ENCODE assay signal across 29 cellular contexts in genomic region chr3:171563298-171563697, GRCh38.
DNase-seq lines count a peak whose midpoint lies in the region; ATAC-seq and TF ChIP-seq lines count a peak whose summit lies in the region.
"Had no signal": no experiment of that assay in that cellular context is flagged by ENCODE, and none has a peak within 500 bp of the region (broad histone marks: within the 10 kb centered on the region; RNA-seq: fewer than 3 reads in every experiment).

No MANE protein-coding gene starts in this region.

- H3K79me1 ChIP-seq in IMR-90 (ENCODE audit: low read depth in 1 of 2, low read length in 2 of 2) (no peaks in the 10 kb centered on the region), trophoblast cell (ENCODE audit: low read length) (no peaks in the 10 kb centered on the region)

- no peak overlapping the region for H2BK12ac ChIP-seq in trophoblast cell (ENCODE audit: low read length)

- no peak overlapping the region for H3K56ac ChIP-seq in IMR-90 (ENCODE audit: extremely low read depth, insufficient read depth, low read length)

- TF ChIP-seq RAD21 in IMR-90 (IDR thresholded peaks at IDR 0.05; ENCODE audit: low read length) = no peak

- H2BK5ac ChIP-seq in IMR-90 (ENCODE audit: low read depth, low read length, poor library complexity, severe bottlenecking) (no peak overlapping the region), trophoblast cell (ENCODE audit: low read depth, low read length, poor library complexity) (no peak overlapping the region)

- H3K14ac ChIP-seq in IMR-90 (replicated peaks; ENCODE audit: low read depth, low read length) (no peak overlapping the region; the same call in 1 of the 2 replicates), trophoblast cell (ENCODE audit: low read length) (no peak overlapping the region)

- no peak for TF ChIP-seq CTCF in IMR-90 (conservative IDR thresholded peaks at IDR 0.05; ENCODE audit: low read depth, low read length)
- TF ChIP-seq CTCF in epithelial cell of proximal tubule (conservative IDR thresholded peaks at IDR 0.05; ENCODE audit: low read depth, low read length) = peak; percentile 10
- TF ChIP-seq CTCF in vagina (IDR thresholded peaks at IDR 0.05) = no peak

- no peaks in the 10 kb centered on the region for H3K79me2 ChIP-seq in trophoblast cell (ENCODE audit: control insufficient read depth, insufficient read depth, low read length, poor library complexity)

- H3K36me3 ChIP-seq in IMR-90 (ENCODE audit: control insufficient read depth, insufficient read depth, low read length) = no peaks in the 10 kb centered on the region
- no peaks in the 10 kb centered on the region for H3K36me3 ChIP-seq in trophoblast cell (ENCODE audit: control insufficient read depth in 1 of 2, insufficient read depth in 2 of 2, low read length in 2 of 2)
- no peaks in the 10 kb centered on the region for H3K36me3 ChIP-seq in vagina
- H3K36me3 ChIP-seq: BLaER1, spleen had no signal

- H3K4me2 ChIP-seq in IMR-90 (ENCODE audit: low read depth, low read length) (no peak overlapping the region), trophoblast cell (ENCODE audit: low read length) (no peak overlapping the region)
- H3K4me2 ChIP-seq: BLaER1 had no signal

- H3K23ac ChIP-seq in IMR-90 (ENCODE audit: low read depth, low read length) (no peak overlapping the region), trophoblast cell (ENCODE audit: low read length) (no peak overlapping the region)

- H2BK15ac ChIP-seq in IMR-90 (ENCODE audit: low read depth, low read length) = no peak overlapping the region

- H4K8ac ChIP-seq in IMR-90 (ENCODE audit: low read depth in 2 of 2, low read length in 2 of 2) (no peak overlapping the region), trophoblast cell (ENCODE audit: low read depth, low read length) (no peak overlapping the region)

- peak overlapping the region; percentile 18 for H2AK9ac ChIP-seq in IMR-90 (replicated peaks; ENCODE audit: low read depth, low read length, poor library complexity)

- H3K18ac ChIP-seq in IMR-90 (ENCODE audit: low read depth, low read length) = no peak overlapping the region
- H3K18ac ChIP-seq in trophoblast cell (ENCODE audit: low read length) = no peak overlapping the region

- WGBS in IMR-90 (ENCODE audit: extremely low coverage in 2 of 2, insufficient read length in 1 of 2), 2 experiments = no CpG with 5 or more reads among the region's 6 CpGs
- no CpG with 5 or more reads among the region's 6 CpGs for WGBS in trophoblast cell (ENCODE audit: extremely low coverage, insufficient coverage, insufficient read length)

- H3K4me3 ChIP-seq in IMR-90 (ENCODE audit: insufficient read depth, low read depth, low read length) (no peak overlapping the region), epithelial cell of proximal tubule (ENCODE audit: low read depth, low read length) (no peak overlapping the region), trophoblast cell (ENCODE audit: low read depth, low read length) (peak overlapping the region; percentile 44), vagina (no peak overlapping the region)
- H3K4me3 ChIP-seq: BLaER1, spleen had no signal

- H3K9ac ChIP-seq in IMR-90 (ENCODE audit: low read depth, low read length) (no peak overlapping the region), trophoblast cell (ENCODE audit: low read length) (no peak overlapping the region)
- H3K9ac ChIP-seq: BLaER1 had no signal

- DNase-seq in Right ventricle myocardium inferior (ENCODE audit: missing footprints) = peak; percentile 54
- DNase-seq in cardiac septum (ENCODE audit: low spot score) = no peak
- no peak for DNase-seq in IMR-90
- no peak for DNase-seq in epithelial cell of proximal tubule (ENCODE audit: low read depth)
- DNase-seq in trophoblast cell = peak; percentile 28 to 54
- no peak for DNase-seq in NCI-H2107 (lab: John Stamatoyannopoulos, UW)
- DNase-seq in vagina (ENCODE audit: extremely low spot score in 2 of 2) = no peak
- DNase-seq: ACHN; activated CD4-positive, alpha-beta T cell treated with anti-CD3 and anti-CD28 coated beads, Interleukin-2, amount 50 U/mL, for 1 hour; activated CD8-positive, alpha-beta memory T cell treated with anti-CD3 and anti-CD28 coated beads, Interleukin-2, amount 50 U/mL, for 48 hours; activated effector memory CD4-positive, alpha-beta T cell treated with anti-CD3 and anti-CD28 coated beads, Interleukin-2, amount 50 U/mL, for 16 hours; DMS79 treated with DMSO at 0.1 percent for 48 hours; HCEC 1CT; head of caudate nucleus; midbrain; naive thymus-derived CD8-positive, alpha-beta T cell; NCI-H1092 treated with DMSO at 0.1 percent for 48 hours; NCI-H446; NK-92 treated with Interleukin-12 subunit alpha and Interleukin-12 subunit beta, amount 100 ng/mL, for 24 hours; retina; spleen; stimulated activated CD4-positive, alpha-beta T cell treated with anti-CD3 and anti-CD28 coated beads, Interleukin-4, amount 100 ng/mL, for 1 hour; stimulated activated naive B cell treated with anti-CD40 and anti-IgM and Interleukin-4, amounts not matched to agents 10 μg/mL and 1 μg/mL and 100 μg/mL, for 72 hours; T-helper 1 cell had no signal

- in situ Hi-C loops in IMR-90 (cut with MboI; ENCODE audit: low sequenced_read_pairs) = loop anchor here (10.0 kb wide), 1 partner anchor 518 kb away; no protein-coding TSS in a partner anchor

- no peaks in the 10 kb centered on the region for H3K9me1 ChIP-seq in IMR-90 (ENCODE audit: insufficient read depth, low read length)

- H3K4ac ChIP-seq in IMR-90 (ENCODE audit: low read depth, low read length) = no peak overlapping the region
- H3K4ac ChIP-seq in trophoblast cell (ENCODE audit: low read depth, low read length) = no peak overlapping the region

- H3K27ac ChIP-seq in IMR-90 (ENCODE audit: insufficient read depth, low read length) (no peak overlapping the region), trophoblast cell (ENCODE audit: low read depth, low read length) (no peak overlapping the region), vagina (no peak overlapping the region)
- H3K27ac ChIP-seq: BLaER1, epithelial cell of prostate, spleen had no signal

- H4K5ac ChIP-seq in IMR-90 (ENCODE audit: low read depth, low read length) = no peak overlapping the region

- intact Hi-C loops in Right ventricle myocardium inferior (cut with DNase I) (loop anchor here (10.0 kb wide), 1 partner anchor 238 kb away; no protein-coding TSS in a partner anchor), cardiac septum (cut with DNase I) (loop anchor here (5.0 to 10.0 kb wide), 2 partner anchors 101 to 408 kb away; partner anchors contain the start of gene TNIK), IMR-90 (cut with micrococcal nuclease) (no loop called here), vagina (cut with DNase I) (loop anchor here (10.0 kb wide), 1 partner anchor 518 kb away; no protein-coding TSS in a partner anchor)

- no peak overlapping the region for H2BK120ac ChIP-seq in IMR-90 (ENCODE audit: low read depth, low read length)
- no peak overlapping the region for H2BK120ac ChIP-seq in trophoblast cell (ENCODE audit: insufficient read depth, low read length, poor library complexity)

- ATAC-seq in Right ventricle myocardium inferior (peak; percentile 43), IMR-90 (ENCODE audit: low read depth) (no peak), GM21360 (IDR thresholded peaks at IDR 0.05; ENCODE audit: unreplicated experiment) (no peak)
- ATAC-seq: left lobe of liver; naive thymus-derived CD8-positive, alpha-beta T cell; stimulated activated naive B cell treated with anti-CD40 and anti-IgM and Interleukin-4, amounts not matched to agents 10 μg/mL and 1 μg/mL and 100 μg/mL, for 72 hours had no signal

- H4K91ac ChIP-seq in IMR-90 (ENCODE audit: insufficient read depth, low read depth, low read length) (no peak overlapping the region), trophoblast cell (ENCODE audit: low read depth, low read length) (no peak overlapping the region)

- no peak for TF ChIP-seq POLR2A in IMR-90 (IDR thresholded peaks at IDR 0.05; ENCODE audit: low read depth, low read length)
- no peak for TF ChIP-seq POLR2A in vagina (IDR thresholded peaks at IDR 0.05)

- peaks cover 3% of the 10 kb centered on the region for H3K4me1 ChIP-seq in IMR-90 (ENCODE audit: control insufficient read depth, insufficient read depth, low read length)
- no peaks in the 10 kb centered on the region for H3K4me1 ChIP-seq in trophoblast cell (ENCODE audit: control insufficient read depth in 1 of 2, insufficient read depth in 2 of 2, low read length in 2 of 2)
- H3K4me1 ChIP-seq in vagina = no peaks in the 10 kb centered on the region
- H3K4me1 ChIP-seq: BLaER1 had no signal

- dilution Hi-C loops in IMR-90 (cut with HindIII; ENCODE audit: low sequenced_read_pairs, unreplicated experiment) = no loop called here

- POLR2A ChIA-PET in IMR-90 (lab: Charles Lee; ENCODE audit: unreplicated experiment) = no interaction called here

- no peak overlapping the region for H2BK20ac ChIP-seq in IMR-90 (ENCODE audit: low read depth, low read length)

- no peak overlapping the region for H4K12ac ChIP-seq in trophoblast cell (ENCODE audit: low read depth, low read length)

- H2AK5ac ChIP-seq in IMR-90 (ENCODE audit: low read depth, low read length) (no peak overlapping the region), trophoblast cell (ENCODE audit: low read length) (no peak overlapping the region)

- H4K20me1 ChIP-seq in IMR-90 (ENCODE audit: insufficient read depth, low read length) = no peaks in the 10 kb centered on the region
- H4K20me1 ChIP-seq: BLaER1 had no signal

- H3K27me3 ChIP-seq in IMR-90 (ENCODE audit: control insufficient read depth, insufficient read depth, low read length) (no peaks in the 10 kb centered on the region; the same call in 1 of the 2 replicates), trophoblast cell (ENCODE audit: insufficient read depth, low read length) (no peaks in the 10 kb centered on the region), vagina (no peaks in the 10 kb centered on the region)
- H3K27me3 ChIP-seq: BLaER1, spleen had no signal

- H2AFZ ChIP-seq in IMR-90 (replicated peaks; ENCODE audit: low read length, poor library complexity) (peak overlapping the region; percentile 40), trophoblast cell (ENCODE audit: insufficient read depth, low read length, poor library complexity) (no peak overlapping the region)

- BruUV-seq in IMR-90 (replicated peaks; lab: Mats Ljungman, UMichigan) = no TSS peak

- CTCF ChIA-PET in IMR-90 (lab: Yijun Ruan, JAX) = no interaction called here

- no peaks in the 10 kb centered on the region for H3K9me3 ChIP-seq in IMR-90 (ENCODE audit: control insufficient read depth, insufficient read depth, low read length)
- H3K9me3 ChIP-seq in trophoblast cell (ENCODE audit: insufficient read depth, low read depth, low read length) = no peaks in the 10 kb centered on the region
- H3K9me3 ChIP-seq in vagina = no peaks in the 10 kb centered on the region
- H3K9me3 ChIP-seq: BLaER1, Caco-2, spleen had no signal

TF ChIP-seq in IMR-90, 13 proteins besides CTCF, POLR2A, EP300 and RAD21 (continues in another document):
- TF ChIP-seq MAFK (IDR thresholded peaks at IDR 0.05; ENCODE audit: low read depth, low read length) (no peak), RCOR1 (IDR thresholded peaks at IDR 0.05; ENCODE audit: insufficient replicate concordance, low read length) (no peak), MXI1 (IDR thresholded peaks at IDR 0.05; ENCODE audit: borderline replicate concordance, low read depth, low read length) (no peak)

Comparison
In these comparisons a context has a peak if more than half of its experiments do, and no peak if none do; other contexts are left out.
1. DNase-seq: peak in Right ventricle myocardium inferior (single experiment) and trophoblast cell (2 of 2); none in cardiac septum (single experiment), IMR-90 (single experiment), epithelial cell of proximal tubule (single experiment), NCI-H2107 (single experiment) and vagina (0 of 2).